In genomic region chr18:25621144-25621543, GRCh38 we compare ENCODE assay signal across 18 cellular contexts.
"Had no signal": no experiment of that assay in that cellular context is flagged by ENCODE, and none has a peak within 500 bp of the region (broad histone marks: within the 10 kb centered on the region; RNA-seq: fewer than 3 reads in every experiment).

No MANE protein-coding gene starts in this region.

- H3K27me3 Mint-ChIP-seq: activated CD4-positive, alpha-beta memory T cell treated with anti-CD3 and anti-CD28 coated beads, Interleukin-2, amount 10 ng/mL, durations not matched to agents 7 days and 5 days; activated naive CD8-positive, alpha-beta T cell treated with anti-CD3 and anti-CD28 coated beads for 36 hours had no signal

- H3K36me3 ChIP-seq: pancreas, thyroid gland had no signal

- H2AFZ ChIP-seq: hepatocyte had no signal

- FAIRE-seq: keratinocyte, pancreas had no signal

- H3K27me3 ChIP-seq: dorsolateral prefrontal cortex, hepatocyte, thyroid gland had no signal

- H3K9me3 ChIP-seq: pancreas, thyroid gland had no signal

- H3K4me3 ChIP-seq: dorsolateral prefrontal cortex, hepatocyte, pancreas, thyroid gland had no signal

- H3K36me3 Mint-ChIP-seq: activated naive CD8-positive, alpha-beta T cell treated with anti-CD3 and anti-CD28 coated beads for 36 hours; stimulated activated effector memory CD8-positive, alpha-beta T cell treated with anti-CD3 and anti-CD28 coated beads, Interleukin-12 subunit alpha, Interleukin-12 subunit beta, amount 100 ng/mL, for 72 hours had no signal

- ATAC-seq: activated T-cell treated with anti-CD3 and anti-CD28 coated beads, Interleukin-2, amount 50 U/mL, for 72 hours; left lobe of liver; naive thymus-derived CD4-positive, alpha-beta T cell; pancreas; stimulated activated effector memory CD8-positive, alpha-beta T cell treated with anti-CD3 and anti-CD28 coated beads, Interleukin-12 subunit alpha, Interleukin-12 subunit beta, amount 100 ng/mL, for 72 hours; WTC11 had no signal

- DNase-seq: activated CD4-positive, alpha-beta memory T cell treated with anti-CD3 and anti-CD28 coated beads, Interleukin-2, amount 10 ng/mL, durations not matched to agents 7 days and 5 days; activated CD4-positive, alpha-beta T cell treated with anti-CD3 and anti-CD28 coated beads for 4 hours; activated gamma-delta T cell; activated naive CD8-positive, alpha-beta T cell treated with anti-CD3 and anti-CD28 coated beads for 36 hours; activated T-cell treated with anti-CD3 and anti-CD28 coated beads, Interleukin-2, amount 50 U/mL, for 72 hours; dorsolateral prefrontal cortex; endodermal cell; erythroblast; naive thymus-derived CD4-positive, alpha-beta T cell; pancreas; T-helper 1 cell; T1000; thyroid gland had no signal

- H3K4me2 ChIP-seq: hepatocyte had no signal

- H3K4me1 Mint-ChIP-seq: activated CD4-positive, alpha-beta memory T cell treated with anti-CD3 and anti-CD28 coated beads, Interleukin-2, amount 10 ng/mL, durations not matched to agents 7 days and 5 days; activated naive CD8-positive, alpha-beta T cell treated with anti-CD3 and anti-CD28 coated beads for 36 hours; endodermal cell; stimulated activated effector memory CD8-positive, alpha-beta T cell treated with anti-CD3 and anti-CD28 coated beads, Interleukin-12 subunit alpha, Interleukin-12 subunit beta, amount 100 ng/mL, for 72 hours; WTC11 had no signal

- H3K27ac Mint-ChIP-seq: activated CD4-positive, alpha-beta memory T cell treated with anti-CD3 and anti-CD28 coated beads, Interleukin-2, amount 10 ng/mL, durations not matched to agents 7 days and 5 days; activated naive CD8-positive, alpha-beta T cell treated with anti-CD3 and anti-CD28 coated beads for 36 hours; activated T-cell treated with anti-CD3 and anti-CD28 coated beads, Interleukin-2, amount 50 U/mL, for 72 hours; endodermal cell; naive thymus-derived CD4-positive, alpha-beta T cell; stimulated activated effector memory CD8-positive, alpha-beta T cell treated with anti-CD3 and anti-CD28 coated beads, Interleukin-12 subunit alpha, Interleukin-12 subunit beta, amount 100 ng/mL, for 72 hours; WTC11 had no signal

- H3K4me1 ChIP-seq: pancreas, thyroid gland had no signal

- H3K79me2 ChIP-seq: hepatocyte had no signal

- H3K4me3 Mint-ChIP-seq: activated CD4-positive, alpha-beta memory T cell treated with anti-CD3 and anti-CD28 coated beads, Interleukin-2, amount 10 ng/mL, durations not matched to agents 7 days and 5 days; activated naive CD8-positive, alpha-beta T cell treated with anti-CD3 and anti-CD28 coated beads for 36 hours; activated T-cell treated with anti-CD3 and anti-CD28 coated beads, Interleukin-2, amount 50 U/mL, for 72 hours; endodermal cell; naive thymus-derived CD4-positive, alpha-beta T cell; stimulated activated effector memory CD8-positive, alpha-beta T cell treated with anti-CD3 and anti-CD28 coated beads, Interleukin-12 subunit alpha, Interleukin-12 subunit beta, amount 100 ng/mL, for 72 hours; WTC11 had no signal

- H3K27ac ChIP-seq: dorsolateral prefrontal cortex, hepatocyte, pancreas, thyroid gland had no signal
